ENCODE assay signal across 8 cellular contexts in genomic region chr1:207050428-207050767, GRCh38. TPM values are rescaled to one million over a fixed set of nuclear protein-coding genes. Genes with fewer than 3 reads are reported as not detected.
DNase-seq lines count a peak whose midpoint lies in the region; ATAC-seq lines count a peak whose summit lies in the region.

No MANE protein-coding gene starts in this region.

- POLR2A ChIA-PET in activated CD4-positive, alpha-beta T cell treated with anti-CD3 and anti-CD28 coated beads, Interleukin-2, amount 10 ng/mL, durations not matched to agents 7 days and 5 days (lab: Charles Lee): no interaction called here

- CTCF ChIA-PET in activated CD4-positive, alpha-beta T cell treated with anti-CD3 and anti-CD28 coated beads, Interleukin-2, amount 10 ng/mL, durations not matched to agents 7 days and 5 days (lab: Charles Lee): interaction anchor here (0.5 to 2.2 kb wide), 10 partner anchors 9 to 417 kb away, joined by 3 to 14 read pairs (median 6); partner anchors contain the start of gene C1orf116

- no peaks in the 10 kb centered on the region for H3K9me3 ChIP-seq in skeletal muscle satellite cell (replicated peaks; ENCODE audit: low read length)

- H3K4me3 ChIP-seq in skeletal muscle satellite cell (ENCODE audit: low read length): peak overlapping the region; percentile 91

- no peaks in the 10 kb centered on the region for H3K27me3 ChIP-seq in skeletal muscle satellite cell (ENCODE audit: control insufficient read depth, insufficient read depth, low read length)

- peaks cover 36% of the 10 kb centered on the region for H3K36me3 Mint-ChIP-seq in activated CD4-positive, alpha-beta T cell treated with anti-CD3 and anti-CD28 coated beads, Interleukin-2, amount 10 ng/mL, durations not matched to agents 7 days and 5 days (ENCODE audit: low read depth)
- H3K36me3 Mint-ChIP-seq in activated T-cell treated with anti-CD3 and anti-CD28 coated beads, Interleukin-2, amount 50 U/mL, for 4 hours (ENCODE audit: insufficient read depth): peaks cover 12% of the 10 kb centered on the region

- peaks cover 15% of the 10 kb centered on the region for H3K4me1 ChIP-seq in skeletal muscle satellite cell (ENCODE audit: control insufficient read depth, insufficient read depth, low read length)

- peak overlapping the region; percentile 94 for H3K27ac Mint-ChIP-seq in activated CD4-positive, alpha-beta T cell treated with anti-CD3 and anti-CD28 coated beads, Interleukin-2, amount 10 ng/mL, durations not matched to agents 7 days and 5 days

- H3K27me3 Mint-ChIP-seq in activated CD4-positive, alpha-beta T cell treated with anti-CD3 and anti-CD28 coated beads, Interleukin-2, amount 10 ng/mL, durations not matched to agents 7 days and 5 days: peaks cover 7% of the 10 kb centered on the region
- H3K27me3 Mint-ChIP-seq in activated T-cell treated with anti-CD3 and anti-CD28 coated beads, Interleukin-2, amount 50 U/mL, for 4 hours (ENCODE audit: low read depth): no peaks in the 10 kb centered on the region

- peak overlapping the region; percentile 97 for H3K9ac ChIP-seq in skeletal muscle satellite cell (ENCODE audit: low read depth, low read length)

- peaks cover 13% of the 10 kb centered on the region for H3K36me3 ChIP-seq in skeletal muscle satellite cell (ENCODE audit: insufficient read depth, low read length)

- DNase-seq in activated CD4-positive, alpha-beta T cell treated with anti-CD3 and anti-CD28 coated beads, Interleukin-2, amount 10 ng/mL, durations not matched to agents 7 days and 5 days: no peak
- DNase-seq in activated CD4-positive, alpha-beta T cell treated with anti-CD3 and anti-CD28 coated beads, Interleukin-2, amount 50 U/mL, for 1 hour: no peak
- no peak for DNase-seq in activated T-cell treated with anti-CD3 and anti-CD28 coated beads, Interleukin-2, amount 50 U/mL, for 4 hours
- DNase-seq in globus pallidus (ENCODE audit: low spot score) (peak; percentile 48), GDM1 (lab: John Stamatoyannopoulos, UW) (no peak), NCI-H2081 treated with DMSO at 0.1 percent for 48 hours (lab: John Stamatoyannopoulos, UW) (no peak)
- DNase-seq in stimulated activated CD4-positive, alpha-beta T cell treated with anti-CD3 and anti-CD28 coated beads, Interleukin-15, amount 100 ng/mL, for 24 hours: no peak

- peaks cover 72% of the 10 kb centered on the region for H3K4me1 Mint-ChIP-seq in activated CD4-positive, alpha-beta T cell treated with anti-CD3 and anti-CD28 coated beads, Interleukin-2, amount 10 ng/mL, durations not matched to agents 7 days and 5 days
- H3K4me1 Mint-ChIP-seq in activated T-cell treated with anti-CD3 and anti-CD28 coated beads, Interleukin-2, amount 50 U/mL, for 4 hours (ENCODE audit: low read depth): peaks cover 45% of the 10 kb centered on the region

- ATAC-seq in activated T-cell treated with anti-CD3 and anti-CD28 coated beads, Interleukin-2, amount 50 U/mL, for 4 hours: peak; percentile 4 to 6

- peak overlapping the region; percentile 93 for H3K4me3 Mint-ChIP-seq in activated CD4-positive, alpha-beta T cell treated with anti-CD3 and anti-CD28 coated beads, Interleukin-2, amount 10 ng/mL, durations not matched to agents 7 days and 5 days
- peak overlapping the region; percentile 93 for H3K4me3 Mint-ChIP-seq in activated T-cell treated with anti-CD3 and anti-CD28 coated beads, Interleukin-2, amount 50 U/mL, for 4 hours

- H3K9me3 Mint-ChIP-seq in activated CD4-positive, alpha-beta T cell treated with anti-CD3 and anti-CD28 coated beads, Interleukin-2, amount 10 ng/mL, durations not matched to agents 7 days and 5 days: peaks cover 9% of the 10 kb centered on the region
- no peaks in the 10 kb centered on the region for H3K9me3 Mint-ChIP-seq in activated T-cell treated with anti-CD3 and anti-CD28 coated beads, Interleukin-2, amount 50 U/mL, for 4 hours

- peak overlapping the region; percentile 77 for H3K4me2 ChIP-seq in skeletal muscle satellite cell (ENCODE audit: low read length)

RNA-seq across cellular contexts. Expression of gene YOD1, which starts 0.6 kb away (rescaled TPM):
- total RNA-seq in activated CD4-positive, alpha-beta T cell treated with anti-CD3 and anti-CD28 coated beads, Interleukin-2, amount 10 ng/mL, durations not matched to agents 7 days and 5 days: 1 to 10 TPM; 7.3 TPM
- total RNA-seq in activated T-cell treated with anti-CD3 and anti-CD28 coated beads, Interleukin-2, amount 50 U/mL, for 4 hours: 10 to 100 TPM in 1 of 3 donors, 1 to 10 TPM in 2; 9.1 to 10.2 (median 9.9) TPM
- 4.6 and 4.8 TPM in 2 replicates for total RNA-seq in skeletal muscle satellite cell (2012; rRNA removed)

RNA-seq across cellular contexts. Expression of gene PFKFB2, which starts 2.7 kb away (rescaled TPM):
- total RNA-seq in activated CD4-positive, alpha-beta T cell treated with anti-CD3 and anti-CD28 coated beads, Interleukin-2, amount 10 ng/mL, durations not matched to agents 7 days and 5 days: 1 to 10 TPM; 2.1 to 2.5 TPM
- 1 to 10 TPM; 2.8 to 5.7 (median 4.1) TPM for total RNA-seq in activated T-cell treated with anti-CD3 and anti-CD28 coated beads, Interleukin-2, amount 50 U/mL, for 4 hours
- total RNA-seq in skeletal muscle satellite cell (2012; rRNA removed): 2.2 and 3.8 TPM in 2 replicates

RNA-seq across cellular contexts. Expression of gene C1orf116, which starts 17.8 kb away (rescaled TPM):
- total RNA-seq in activated CD4-positive, alpha-beta T cell treated with anti-CD3 and anti-CD28 coated beads, Interleukin-2, amount 10 ng/mL, durations not matched to agents 7 days and 5 days: not detected
- under 1 TPM; 0.03 to 0.11 (median 0.08) TPM for total RNA-seq in activated T-cell treated with anti-CD3 and anti-CD28 coated beads, Interleukin-2, amount 50 U/mL, for 4 hours
- not detected in 2 replicates for total RNA-seq in skeletal muscle satellite cell (2012; rRNA removed)

RNA-seq across cellular contexts. Expression of gene C4BPB, which starts 38.3 kb away (rescaled TPM):
- total RNA-seq in activated CD4-positive, alpha-beta T cell treated with anti-CD3 and anti-CD28 coated beads, Interleukin-2, amount 10 ng/mL, durations not matched to agents 7 days and 5 days: 1 to 10 TPM; 2.1 to 3.1 TPM
- under 1 TPM; 0.27 to 0.38 (median 0.29) TPM for total RNA-seq in activated T-cell treated with anti-CD3 and anti-CD28 coated beads, Interleukin-2, amount 50 U/mL, for 4 hours
- total RNA-seq in skeletal muscle satellite cell (2012; rRNA removed): not detected in 2 replicates

RNA-seq across cellular contexts. Expression of gene C4BPA, which starts 53.6 kb away (rescaled TPM):
- not detected for total RNA-seq in activated CD4-positive, alpha-beta T cell treated with anti-CD3 and anti-CD28 coated beads, Interleukin-2, amount 10 ng/mL, durations not matched to agents 7 days and 5 days
- total RNA-seq in activated T-cell treated with anti-CD3 and anti-CD28 coated beads, Interleukin-2, amount 50 U/mL, for 4 hours: under 1 TPM; 0.16 to 0.58 (median 0.41) TPM
- total RNA-seq in skeletal muscle satellite cell (2012; rRNA removed): not detected in 2 replicates
